ENCODE assay signal across 8 cellular contexts in the genomic region with DNA sequence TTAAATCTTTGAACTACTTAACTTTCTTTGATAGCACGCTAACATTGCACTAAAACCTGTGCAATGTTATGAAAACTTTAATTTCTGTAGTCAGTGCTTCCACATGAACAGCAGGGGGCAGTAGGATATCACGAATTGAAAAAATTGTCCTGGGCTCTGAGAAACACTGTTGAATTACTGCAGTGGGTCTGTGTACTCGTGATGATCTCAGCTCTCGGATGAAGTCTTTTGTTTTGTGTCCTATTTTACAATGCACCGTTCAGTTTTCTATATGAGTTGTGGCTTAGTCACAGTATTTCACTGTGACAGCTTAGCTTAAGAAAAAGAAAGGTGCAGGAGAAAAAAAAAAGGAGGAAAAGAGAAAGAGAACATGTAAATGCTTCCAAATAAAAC.
A peak's percentile ranks its signal among the peaks of the same experiment; 100 is the strongest.
DNase-seq lines count a peak whose midpoint lies in the region; ATAC-seq and TF ChIP-seq lines count a peak whose summit lies in the region.

No MANE protein-coding gene starts in this region.

- peak in 7 of 10 experiments; percentile 4 to 41 (median 21) for DNase-seq in CD4-positive, alpha-beta T cell
- peak; percentile 71 for DNase-seq in NCI-H345 treated with DMSO at 0.1 percent for 48 hours (lab: John Stamatoyannopoulos, UW; ENCODE audit: unreplicated experiment)
- DNase-seq in activated CD4-positive, alpha-beta T cell treated with anti-CD3 and anti-CD28 coated beads for 48 hours: peak; percentile 43
- peak; percentile 67 for DNase-seq in endodermal cell
- DNase-seq in mesendoderm: peak; percentile 81

- H3K4me2 ChIP-seq in mesendoderm (ENCODE audit: low read length): no peak overlapping the region

- no peak overlapping the region for H3K4ac ChIP-seq in mesendoderm (ENCODE audit: low read depth, low read length)

- no peak overlapping the region for H3K18ac ChIP-seq in mesendoderm (ENCODE audit: low read length)

- no peak overlapping the region for H2BK5ac ChIP-seq in mesendoderm (ENCODE audit: low read length)

- no peak overlapping the region for H4K5ac ChIP-seq in mesendoderm (ENCODE audit: low read length)

- H2BK120ac ChIP-seq in mesendoderm (ENCODE audit: low read depth, low read length): no peak overlapping the region

- POLR2A ChIA-PET in CD4-positive, alpha-beta T cell (lab: Charles Lee): interaction anchor here (1.0 to 1.7 kb wide), 2 partner anchors 185 to 692 kb away, joined by 4 to 5 read pairs; no protein-coding TSS in a partner anchor

- peak overlapping the region; percentile 46 for H3K4me3 Mint-ChIP-seq in CD4-positive, alpha-beta T cell
- no peak overlapping the region for H3K4me3 Mint-ChIP-seq in endodermal cell

- TF ChIP-seq CTCF in CD4-positive, alpha-beta T cell (IDR thresholded peaks at IDR 0.05): peak; percentile 93
- TF ChIP-seq CTCF in endodermal cell (conservative IDR thresholded peaks at IDR 0.05): peak; percentile 93

- no peaks in the 10 kb centered on the region for H3K79me1 ChIP-seq in mesendoderm (ENCODE audit: low read length)

- WGBS in endodermal cell (ENCODE audit: insufficient coverage in 1 of 2, insufficient read length in 1 of 2), 2 experiments: 25 to 50% methylated on average over 3 to 5 of the region's 5 CpGs
- no CpG with 5 or more reads among the region's 5 CpGs for WGBS in mesendoderm (ENCODE audit: extremely low coverage, insufficient coverage, low lambda C conversion rate)

- peaks cover 2% of the 10 kb centered on the region for H3K27me3 Mint-ChIP-seq in CD4-positive, alpha-beta T cell
- H3K27me3 Mint-ChIP-seq in endodermal cell (ENCODE audit: insufficient read depth): peaks cover 9% of the 10 kb centered on the region

- peak; percentile 71 for ATAC-seq in CD4-positive, alpha-beta T cell (ENCODE audit: poor library complexity)
- peak; percentile 78 for ATAC-seq in GM18909 (IDR thresholded peaks at IDR 0.05; ENCODE audit: poor library complexity, unreplicated experiment)
- peak; percentile 74 for ATAC-seq in HG03354 (IDR thresholded peaks at IDR 0.05; ENCODE audit: poor library complexity, severe bottlenecking, unreplicated experiment)

- peaks cover 4% of the 10 kb centered on the region for H3K4me1 ChIP-seq in endodermal cell (ENCODE audit: control insufficient read depth, insufficient read depth, low read length)
- no peaks in the 10 kb centered on the region for H3K4me1 ChIP-seq in mesendoderm (ENCODE audit: control insufficient read depth, low read depth, low read length)
- peaks cover 0 to 19% (median 13%) of the 10 kb centered on the region in 5 donors for H3K4me1 ChIP-seq in subcutaneous abdominal adipose tissue (ENCODE audit: control insufficient read depth in 5 of 5, insufficient read depth in 5 of 5, low read length in 5 of 5)

- H3K4me3 ChIP-seq in endodermal cell (ENCODE audit: low read length) (no peak overlapping the region), mesendoderm (ENCODE audit: low read length) (no peak overlapping the region), subcutaneous abdominal adipose tissue (ENCODE audit: low read depth in 1 of 5, low read length in 5 of 5) (peak overlapping the region; percentile 67 to 84 (median 73))

- CTCF ChIA-PET in CD4-positive, alpha-beta T cell (lab: Charles Lee): interaction anchor here (0.6 to 1.2 kb wide), 3 partner anchors 185 to 425 kb away, joined by 3 to 6 read pairs (median 5); no protein-coding TSS in a partner anchor

- intact Hi-C loops in CD4-positive, alpha-beta T cell (cut with DNase I, micrococcal nuclease): loop anchor here (1.0 to 10.0 kb wide), 16 partner anchors 183 to 1317 kb away; partner anchors contain the start of gene BBX (in 1 of the 2)

- H3K56ac ChIP-seq in mesendoderm (ENCODE audit: low read length): no peak overlapping the region

- H3K36me3 Mint-ChIP-seq in CD4-positive, alpha-beta T cell (ENCODE audit: low read depth): no peaks in the 10 kb centered on the region
- no peaks in the 10 kb centered on the region for H3K36me3 Mint-ChIP-seq in endodermal cell (ENCODE audit: low read depth)

- no peak overlapping the region for H2BK15ac ChIP-seq in mesendoderm (replicated peaks; ENCODE audit: low read depth)

- H4K8ac ChIP-seq in mesendoderm (ENCODE audit: low read depth, low read length): no peak overlapping the region

- H3K4me1 Mint-ChIP-seq in CD4-positive, alpha-beta T cell (ENCODE audit: low read depth): peaks cover 7% of the 10 kb centered on the region
- peaks cover 21% of the 10 kb centered on the region for H3K4me1 Mint-ChIP-seq in endodermal cell

- no peaks in the 10 kb centered on the region for H3K9me3 Mint-ChIP-seq in CD4-positive, alpha-beta T cell
- H3K9me3 Mint-ChIP-seq in endodermal cell: no peaks in the 10 kb centered on the region

- H3K36me3 ChIP-seq in endodermal cell (ENCODE audit: control insufficient read depth, insufficient read depth, low read length) (no peaks in the 10 kb centered on the region), mesendoderm (ENCODE audit: control insufficient read depth, insufficient read depth, low read length) (no peaks in the 10 kb centered on the region), subcutaneous abdominal adipose tissue (ENCODE audit: control insufficient read depth in 5 of 5, insufficient read depth in 5 of 5, low read length in 5 of 5) (no peaks in the 10 kb centered on the region)

- no peaks in the 10 kb centered on the region for H3K9me3 ChIP-seq in CD4-positive, alpha-beta T cell (ENCODE audit: control insufficient read depth, low read length)
- no peaks in the 10 kb centered on the region for H3K9me3 ChIP-seq in endodermal cell (ENCODE audit: control insufficient read depth, low read length)
- H3K9me3 ChIP-seq in subcutaneous abdominal adipose tissue (ENCODE audit: control insufficient read depth in 5 of 5, low read length in 5 of 5): no peaks in the 10 kb centered on the region

- no peak overlapping the region for H3K23ac ChIP-seq in mesendoderm (ENCODE audit: low read length)

- H3K9ac ChIP-seq in endodermal cell (ENCODE audit: extremely low read depth, low read length, poor library complexity, severe bottlenecking) (no peak overlapping the region), mesendoderm (ENCODE audit: low read length) (no peak overlapping the region), subcutaneous abdominal adipose tissue (ENCODE audit: low read length in 5 of 5) (peak overlapping the region in 4 of 5 donors; percentile 14 to 73 (median 66))

- H3K27ac Mint-ChIP-seq in CD4-positive, alpha-beta T cell: no peak overlapping the region
- no peak overlapping the region for H3K27ac Mint-ChIP-seq in endodermal cell

- no peaks in the 10 kb centered on the region for H3K27me3 ChIP-seq in CD4-positive, alpha-beta T cell (ENCODE audit: control insufficient read depth, insufficient read depth, low read length)
- H3K27me3 ChIP-seq in endodermal cell (ENCODE audit: control insufficient read depth, insufficient read depth, low read length, poor library complexity, severe bottlenecking): peaks cover 10% of the 10 kb centered on the region
- no peaks in the 10 kb centered on the region for H3K27me3 ChIP-seq in mesendoderm (ENCODE audit: insufficient read depth, low read length, poor library complexity)
- no peaks in the 10 kb centered on the region for H3K27me3 ChIP-seq in subcutaneous abdominal adipose tissue (ENCODE audit: control insufficient read depth in 5 of 5, insufficient read depth in 4 of 5, low read length in 5 of 5)

- no peaks in the 10 kb centered on the region for H3K79me2 ChIP-seq in mesendoderm (ENCODE audit: control insufficient read depth, insufficient read depth, low read length)

- H3K27ac ChIP-seq in CD4-positive, alpha-beta T cell (ENCODE audit: low read depth, low read length): no peak overlapping the region
- H3K27ac ChIP-seq in endodermal cell (ENCODE audit: low read depth, low read length) (no peak overlapping the region), mesendoderm (ENCODE audit: low read depth, low read length) (no peak overlapping the region), subcutaneous abdominal adipose tissue (ENCODE audit: low read depth, low read length) (no peak overlapping the region)

- H2AK5ac ChIP-seq in mesendoderm (ENCODE audit: low read length): no peak overlapping the region

Comparison
In these comparisons a context has a peak if more than half of its experiments do, and no peak if none do; other contexts are left out.
1. DNase-seq: peak in every context shown above with its lines; median percentile 81 in mesendoderm; 71 in NCI-H345 treated with DMSO at 0.1 percent for 48 hours; 67 in endodermal cell; 43 in activated CD4-positive, alpha-beta T cell treated with anti-CD3 and anti-CD28 coated beads for 48 hours; 21 in CD4-positive, alpha-beta T cell.
2. H3K4me3 ChIP-seq: peak in subcutaneous abdominal adipose tissue (5 of 5); none in endodermal cell (single experiment) and mesendoderm (single experiment).
3. H3K9ac ChIP-seq: peak in subcutaneous abdominal adipose tissue (4 of 5); none in endodermal cell (single experiment) and mesendoderm (single experiment).
4. Peak in every context shown above with its lines, with median percentiles within 50 percentile points of each other: ATAC-seq.